Comparison of ENCODE assay signal across 27 cellular contexts in genomic region chr4:93317046-93317445, GRCh38.
DNase-seq lines count a peak whose midpoint lies in the region; ATAC-seq, FAIRE-seq and TF ChIP-seq lines count a peak whose summit lies in the region.
"Had no signal": no experiment of that assay in that cellular context is flagged by ENCODE, and none has a peak within 500 bp of the region (broad histone marks: within the 10 kb centered on the region; RNA-seq: fewer than 3 reads in every experiment).

No MANE protein-coding gene starts in this region.

- TF ChIP-seq CTCF in foreskin keratinocyte (conservative IDR thresholded peaks at IDR 0.05), result no peak

- no peak for FAIRE-seq in H54 (lab: Jason Lieb, UNC)
- FAIRE-seq: astrocyte had no signal

- no peaks in the 10 kb centered on the region for H3K4me1 ChIP-seq in foreskin keratinocyte
- H3K4me1 ChIP-seq: left ventricle myocardium inferior, testis had no signal

- DNase-seq in DMS79 treated with DMSO at 0.1 percent for 48 hours (lab: John Stamatoyannopoulos, UW) (peak; percentile 4), DMS79 (lab: John Stamatoyannopoulos, UW) (no peak), NCI-H2081 (lab: John Stamatoyannopoulos, UW) (peak; percentile 8 to 60), NCI-H748 treated with DMSO at 0.1 percent for 48 hours (lab: John Stamatoyannopoulos, UW) (peak; percentile 4), foreskin keratinocyte (peak in 1 of 2 donors; percentile 25), H54 (ENCODE audit: insufficient read length, low spot score) (no peak), hippocampal formation (lab: John Stamatoyannopoulos, UW) (no peak)
- DNase-seq: activated CD4-positive, CD25-positive, alpha-beta regulatory T cell; activated effector memory CD4-positive, alpha-beta T cell treated with anti-CD3 and anti-CD28 coated beads, Interleukin-2, amount 50 U/mL, for 16 hours; activated T-cell treated with anti-CD3 and anti-CD28 coated beads, Interleukin-2, amount 50 U/mL, for 24 hours; dermis blood vessel endothelial cell; endodermal cell; head of caudate nucleus; HFFc6; islet precursor cell; left ventricle myocardium inferior; NCI-H2107; NCI-H526; right cardiac atrium; stimulated activated naive CD8-positive, alpha-beta T cell treated with anti-CD3 and anti-CD28 coated beads, Interleukin-15, Interleukin-2, amounts not matched to agents 100 U/mL and 50 U/mL, for 24 hours; T-cell; testis had no signal

- no peak overlapping the region for H3K27ac ChIP-seq in foreskin keratinocyte
- H3K27ac ChIP-seq: 22Rv1, left ventricle myocardium inferior, testis had no signal

- H3K27me3 ChIP-seq in foreskin keratinocyte, result no peaks in the 10 kb centered on the region
- H3K27me3 ChIP-seq: testis had no signal

- no peak for TF ChIP-seq POLR2A in H54 (IDR thresholded peaks at IDR 0.05; ENCODE audit: low read depth, low read length)

- ATAC-seq in foreskin keratinocyte (peak; percentile 27), GM21723 (IDR thresholded peaks at IDR 0.05; ENCODE audit: unreplicated experiment) (no peak)
- ATAC-seq: esophagus mucosa; GM23338; right cardiac atrium; stimulated activated naive CD8-positive, alpha-beta T cell treated with anti-CD3 and anti-CD28 coated beads, Interleukin-15, Interleukin-2, amounts not matched to agents 100 U/mL and 50 U/mL, for 24 hours; T-cell had no signal

Comparison
In these comparisons a context has a peak if more than half of its experiments do, and no peak if none do; other contexts are left out.
1. DNase-seq: peak in DMS79 treated with DMSO at 0.1 percent for 48 hours (single experiment), NCI-H2081 (2 of 2) and NCI-H748 treated with DMSO at 0.1 percent for 48 hours (single experiment); none in DMS79 (single experiment), H54 (single experiment) and hippocampal formation (0 of 2).